ENCODE assay signal across 9 cellular contexts in genomic region chr6:84774174-84775158, GRCh38. TPM values are rescaled to one million over a fixed set of nuclear protein-coding genes. Genes with fewer than 3 reads are reported as not detected.
DNase-seq lines count a peak whose midpoint lies in the region; ATAC-seq and TF ChIP-seq lines count a peak whose summit lies in the region.
"Had no signal": no experiment of that assay in that cellular context is flagged by ENCODE, and none has a peak within 500 bp of the region (broad histone marks: within the 10 kb centered on the region; RNA-seq: fewer than 3 reads in every experiment).

No MANE protein-coding gene starts in this region.

- H3K27me3 ChIP-seq in kidney epithelial cell (ENCODE audit: control insufficient read depth, insufficient read depth, low read length) (peaks cover 54% of the 10 kb centered on the region), tibial nerve (peaks cover 0 to 72% of the 10 kb centered on the region in 2 donors)

- peak; percentile 79 for ATAC-seq in HG03520 (IDR thresholded peaks at IDR 0.05; ENCODE audit: unreplicated experiment)

- TF ChIP-seq EP300 in tibial nerve (IDR thresholded peaks at IDR 0.05): peak in 1 of 2 donors; percentile 16

- DNase-seq in activated naive CD4-positive, alpha-beta T cell treated with anti-CD3 and anti-CD28 coated beads, Interleukin-2, amount 10 ng/mL, durations not matched to agents 7 days and 5 days: peak; percentile 21
- DNase-seq in activated naive CD4-positive, alpha-beta T cell treated with anti-CD3 and anti-CD28 coated beads, Interleukin-2, amount 50 U/mL, for 16 hours: no peak
- DNase-seq in kidney epithelial cell (ENCODE audit: low read depth) (no peak), tibial nerve (ENCODE audit: low spot score in 2 of 2) (peak; percentile 32 to 38), NCI-H128 (lab: John Stamatoyannopoulos, UW; ENCODE audit: unreplicated experiment) (no peak), NCI-H1436 treated with DMSO at 0.1 percent for 48 hours (lab: John Stamatoyannopoulos, UW) (no peak)

- no peak overlapping the region for H3K27ac Mint-ChIP-seq in activated naive CD4-positive, alpha-beta T cell treated with anti-CD3 and anti-CD28 coated beads, Interleukin-2, amount 10 ng/mL, durations not matched to agents 7 days and 5 days
- H3K27ac Mint-ChIP-seq in brain: no peak overlapping the region
- H3K27ac Mint-ChIP-seq: stimulated activated naive CD8-positive, alpha-beta T cell treated with anti-CD3 and anti-CD28 coated beads, Interleukin-15, Interleukin-2, amounts not matched to agents 100 ng/mL and 50 ng/mL, for 24 hours had no signal

- no peaks in the 10 kb centered on the region for H3K36me3 Mint-ChIP-seq in activated naive CD4-positive, alpha-beta T cell treated with anti-CD3 and anti-CD28 coated beads, Interleukin-2, amount 10 ng/mL, durations not matched to agents 7 days and 5 days
- H3K36me3 Mint-ChIP-seq in brain: no peaks in the 10 kb centered on the region

- H3K4me1 Mint-ChIP-seq in activated naive CD4-positive, alpha-beta T cell treated with anti-CD3 and anti-CD28 coated beads, Interleukin-2, amount 10 ng/mL, durations not matched to agents 7 days and 5 days: no peaks in the 10 kb centered on the region
- peaks cover 14% of the 10 kb centered on the region for H3K4me1 Mint-ChIP-seq in brain

- peak; percentile 53 to 85 for TF ChIP-seq CTCF in brain (conservative IDR thresholded peaks at IDR 0.05)
- TF ChIP-seq CTCF in kidney epithelial cell (IDR thresholded peaks at IDR 0.05; ENCODE audit: insufficient read depth, low read length, poor library complexity, severe bottlenecking): peak; percentile 38
- peak; percentile 29 to 69 (median 64) for TF ChIP-seq CTCF in tibial nerve (IDR thresholded peaks at IDR 0.05)

- no peaks in the 10 kb centered on the region for H3K9me3 Mint-ChIP-seq in activated naive CD4-positive, alpha-beta T cell treated with anti-CD3 and anti-CD28 coated beads, Interleukin-2, amount 10 ng/mL, durations not matched to agents 7 days and 5 days
- H3K9me3 Mint-ChIP-seq in brain: peaks cover 0 to 11% (median 6%) of the 10 kb centered on the region in 5 experiments
- H3K9me3 Mint-ChIP-seq: stimulated activated naive CD8-positive, alpha-beta T cell treated with anti-CD3 and anti-CD28 coated beads, Interleukin-15, Interleukin-2, amounts not matched to agents 100 ng/mL and 50 ng/mL, for 24 hours had no signal

- WGBS in tibial nerve, 2 donors: 3 to 5% methylated on average over 38 to 75 of the region's 87 CpGs

- no peak overlapping the region for H3K4me3 Mint-ChIP-seq in activated naive CD4-positive, alpha-beta T cell treated with anti-CD3 and anti-CD28 coated beads, Interleukin-2, amount 10 ng/mL, durations not matched to agents 7 days and 5 days
- peak overlapping the region; percentile 85 to 88 (median 85) for H3K4me3 Mint-ChIP-seq in brain

- H3K4me3 ChIP-seq in kidney epithelial cell (ENCODE audit: low read depth, low read length) (peak overlapping the region; percentile 37), tibial nerve (peak overlapping the region; percentile 32 to 59 (median 42))

- TF ChIP-seq POLR2A in tibial nerve (IDR thresholded peaks at IDR 0.05): no peak

- H3K27me3 Mint-ChIP-seq in activated naive CD4-positive, alpha-beta T cell treated with anti-CD3 and anti-CD28 coated beads, Interleukin-2, amount 10 ng/mL, durations not matched to agents 7 days and 5 days: peaks cover 57% of the 10 kb centered on the region
- peaks cover 97% of the 10 kb centered on the region for H3K27me3 Mint-ChIP-seq in brain

- CTCF ChIA-PET in activated naive CD4-positive, alpha-beta T cell treated with anti-CD3 and anti-CD28 coated beads, Interleukin-2, amount 10 ng/mL, durations not matched to agents 7 days and 5 days (lab: Charles Lee): interaction anchor here (1.1 to 2.2 kb wide), 3 partner anchors 9 to 348 kb away, joined by 3 to 5 read pairs (median 3); partner anchors contain the start of gene TBX18

- no peaks in the 10 kb centered on the region for H3K9me3 ChIP-seq in tibial nerve

- H3K27ac ChIP-seq in tibial nerve: peak overlapping the region; percentile 71 to 90 (median 82)

- H3K4me1 ChIP-seq in tibial nerve: peaks cover 0 to 22% (median 4%) of the 10 kb centered on the region in 4 donors

- no peaks in the 10 kb centered on the region for H3K36me3 ChIP-seq in kidney epithelial cell (ENCODE audit: control insufficient read depth, insufficient read depth, low read length)
- H3K36me3 ChIP-seq in tibial nerve: no peaks in the 10 kb centered on the region

RNA-seq across cellular contexts. Expression of gene TBX18, which starts 10.1 kb away (rescaled TPM):
- 1.4 TPM for polyA plus RNA-seq in brain (ENCODE audit: insufficient read depth, low read depth, low replicate concordance)
- total RNA-seq in kidney epithelial cell: 0.46 and 0.48 TPM in 2 replicates
- total RNA-seq in tibial nerve: 10 to 100 TPM; 30.2 to 63.7 (median 41.0) TPM

Comparison
In these comparisons a context has a peak if more than half of its experiments do, and no peak if none do; other contexts are left out.
1. DNase-seq: peak in activated naive CD4-positive, alpha-beta T cell treated with anti-CD3 and anti-CD28 coated beads, Interleukin-2, amount 10 ng/mL, durations not matched to agents 7 days and 5 days (single experiment) and tibial nerve (2 of 2); none in activated naive CD4-positive, alpha-beta T cell treated with anti-CD3 and anti-CD28 coated beads, Interleukin-2, amount 50 U/mL, for 16 hours (single experiment), kidney epithelial cell (single experiment), NCI-H128 (single experiment) and NCI-H1436 treated with DMSO at 0.1 percent for 48 hours (single experiment).
2. RNA of gene TBX18, which starts 10.1 kb away (total RNA-seq): 30.2 to 63.7 TPM in tibial nerve; 0.46 to 0.48 TPM in kidney epithelial cell; every median in the first group is over 10 times any median in the second.
3. Peak in every context shown above with its lines, with median percentiles within 50 percentile points of each other: CTCF ChIP-seq.